Comparison of ENCODE assay signal across 12 cellular contexts in the genomic region with DNA sequence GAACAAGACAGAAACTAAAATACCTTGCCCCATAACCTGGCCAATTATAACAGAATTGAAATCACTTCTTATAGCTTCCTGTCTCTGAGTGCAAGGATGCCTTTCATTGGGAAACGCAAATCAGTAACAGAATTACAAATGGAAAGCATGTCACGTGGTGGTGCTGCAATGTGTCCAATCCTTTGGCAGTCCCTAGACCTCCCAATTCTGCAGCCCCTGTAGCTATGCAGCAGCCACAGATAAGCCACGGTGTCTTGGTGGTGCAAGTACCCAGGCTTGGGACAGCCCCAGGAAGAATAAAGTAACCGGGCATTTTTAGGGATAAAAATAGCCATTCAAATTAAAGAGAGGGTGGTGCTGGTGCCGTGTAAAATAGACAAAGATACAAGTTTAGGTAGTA.
DNase-seq lines count a peak whose midpoint lies in the region; TF ChIP-seq lines count a peak whose summit lies in the region.
"Had no signal": no experiment of that assay in that cellular context is flagged by ENCODE, and none has a peak within 500 bp of the region (broad histone marks: within the 10 kb centered on the region; RNA-seq: fewer than 3 reads in every experiment).

No MANE protein-coding gene starts in this region.

- POLR2A ChIA-PET in AG04450 (lab: Yijun Ruan, JAX), result interaction anchor here (1.3 to 4.7 kb wide), 8 partner anchors 23 to 137 kb away, joined by 3 to 79 read pairs (median 10); a partner anchor contains a TSS

- TF ChIP-seq CTCF in AG04450 (IDR thresholded peaks at IDR 0.05; ENCODE audit: low read depth, low read length) (no peak), brain (conservative IDR thresholded peaks at IDR 0.05) (no peak)

- CTCF ChIA-PET in AG04450 (lab: Charles Lee), result interaction anchor here (1.2 to 2.0 kb wide), 3 partner anchors 161 to 194 kb away, joined by 3 to 9 read pairs (median 5); no protein-coding TSS in a partner anchor

- H3K27ac Mint-ChIP-seq in brain, result peak overlapping the region in 3 of 5 experiments; percentile 61 to 77 (median 74)
- H3K27ac Mint-ChIP-seq in immature natural killer cell, result no peak overlapping the region
- H3K27ac Mint-ChIP-seq: activated CD4-positive, alpha-beta T cell treated with anti-CD3 and anti-CD28 coated beads, Interleukin-2, amount 10 ng/mL, durations not matched to agents 7 days and 5 days had no signal

- H3K27ac ChIP-seq in AG04450 (ENCODE audit: low read depth, low read length) (peak overlapping the region; percentile 96), muscle layer of colon (ENCODE audit: low read depth, low read length) (peak overlapping the region; percentile 54)
- H3K27ac ChIP-seq: suprapubic skin had no signal

- H3K9me3 ChIP-seq in AG04450 (ENCODE audit: control insufficient read depth, insufficient read depth, low read length) (no peaks in the 10 kb centered on the region), muscle layer of colon (ENCODE audit: low read length) (no peaks in the 10 kb centered on the region)
- H3K9me3 ChIP-seq: suprapubic skin had no signal

- H3K4me3 Mint-ChIP-seq in brain, result no peak overlapping the region
- no peak overlapping the region for H3K4me3 Mint-ChIP-seq in immature natural killer cell
- H3K4me3 Mint-ChIP-seq: activated CD4-positive, alpha-beta T cell treated with anti-CD3 and anti-CD28 coated beads, Interleukin-2, amount 10 ng/mL, durations not matched to agents 7 days and 5 days had no signal

- peaks cover 0 to 7% (median 4%) of the 10 kb centered on the region in 5 experiments for H3K9me3 Mint-ChIP-seq in brain
- peaks cover 0 to 3% (median 0%) of the 10 kb centered on the region in 6 donors for H3K9me3 Mint-ChIP-seq in immature natural killer cell
- H3K9me3 Mint-ChIP-seq: activated CD4-positive, alpha-beta T cell treated with anti-CD3 and anti-CD28 coated beads, Interleukin-2, amount 10 ng/mL, durations not matched to agents 7 days and 5 days had no signal

- H3K4me3 ChIP-seq in AG04450 (ENCODE audit: low read depth, low read length) (no peak overlapping the region), muscle layer of colon (ENCODE audit: low read depth in 1 of 2, low read length in 2 of 2) (peak overlapping the region in 1 of 2 donors; percentile 26)
- H3K4me3 ChIP-seq: suprapubic skin had no signal

- H3K9ac ChIP-seq in muscle layer of colon (ENCODE audit: low read length), result peak overlapping the region; percentile 31

- H3K36me3 ChIP-seq in muscle layer of colon (ENCODE audit: insufficient read depth, low read length), result no peaks in the 10 kb centered on the region
- H3K36me3 ChIP-seq: suprapubic skin had no signal

- H3K36me3 Mint-ChIP-seq in brain, result no peaks in the 10 kb centered on the region
- H3K36me3 Mint-ChIP-seq in immature natural killer cell, result no peaks in the 10 kb centered on the region

- DNase-seq in AG04450 (ENCODE audit: low read depth, low spot score), result no peak
- DNase-seq in HCEC 1CT, result peak; percentile 40
- DNase-seq in activated CD4-positive, CD25-positive, alpha-beta regulatory T cell (lab: John Stamatoyannopoulos, UW), result no peak
- no peak for DNase-seq in immature natural killer cell
- DNase-seq in DMS 273 treated with DMSO at 0.1 percent for 48 hours (lab: John Stamatoyannopoulos, UW), result no peak
- DNase-seq in mesenteric fat pad (ENCODE audit: low spot score), result no peak
- DNase-seq: activated CD4-positive, alpha-beta T cell treated with anti-CD3 and anti-CD28 coated beads, Interleukin-2, amount 10 ng/mL, durations not matched to agents 7 days and 5 days; activated naive CD4-positive, alpha-beta T cell treated with Interleukin-2 at 50 U/mL for 16 hours; NCI-H526 had no signal

- peaks cover 15% of the 10 kb centered on the region for H3K4me1 ChIP-seq in muscle layer of colon (ENCODE audit: insufficient read depth, low read length)
- H3K4me1 ChIP-seq: suprapubic skin had no signal

- H3K4me1 Mint-ChIP-seq in brain, result peaks cover 46% of the 10 kb centered on the region
- H3K4me1 Mint-ChIP-seq in immature natural killer cell, result no peaks in the 10 kb centered on the region
- H3K4me1 Mint-ChIP-seq: activated CD4-positive, alpha-beta T cell treated with anti-CD3 and anti-CD28 coated beads, Interleukin-2, amount 10 ng/mL, durations not matched to agents 7 days and 5 days had no signal

- peaks cover 2% of the 10 kb centered on the region for H3K27me3 Mint-ChIP-seq in brain
- no peaks in the 10 kb centered on the region for H3K27me3 Mint-ChIP-seq in immature natural killer cell (ENCODE audit: low read depth in 3 of 3)
- H3K27me3 Mint-ChIP-seq: activated CD4-positive, alpha-beta T cell treated with anti-CD3 and anti-CD28 coated beads, Interleukin-2, amount 10 ng/mL, durations not matched to agents 7 days and 5 days had no signal

- no peaks in the 10 kb centered on the region for H3K27me3 ChIP-seq in AG04450 (ENCODE audit: control insufficient read depth, insufficient read depth, low read length)
- H3K27me3 ChIP-seq in muscle layer of colon (ENCODE audit: control insufficient read depth in 1 of 2, insufficient read depth in 2 of 2, low read length in 2 of 2), result no peaks in the 10 kb centered on the region
- H3K27me3 ChIP-seq: suprapubic skin had no signal

Comparison
In these comparisons a context has a peak if more than half of its experiments do, and no peak if none do; other contexts are left out.
1. H3K27ac Mint-ChIP-seq: peak in brain (3 of 5); none in immature natural killer cell (0 of 6).